8 cellular contexts compared by ENCODE assay signal in genomic region chr6:75204222-75204958, GRCh38. TPM values are rescaled to one million over a fixed set of nuclear protein-coding genes. Genes with fewer than 3 reads are reported as not detected.
DNase-seq lines count a peak whose midpoint lies in the region; ATAC-seq and TF ChIP-seq lines count a peak whose summit lies in the region.

No MANE protein-coding gene starts in this region.

- H3K4me3 ChIP-seq in GM08714 (ENCODE audit: low read length) (peak overlapping the region; percentile 4; the same call in 1 of the 2 replicates), MG63 (peak overlapping the region; percentile 73), dorsolateral prefrontal cortex (peak overlapping the region; percentile 22 to 70 (median 52))

- peak overlapping the region in 30 of 59 donors; percentile 2 to 73 (median 50) for H3K27ac ChIP-seq in dorsolateral prefrontal cortex

- peak; percentile 86 for DNase-seq in MG63
- peak; percentile 59 for DNase-seq in SKM-1 treated with dmso at 0.1 percent for 144 hours (lab: John Stamatoyannopoulos, UW; ENCODE audit: unreplicated experiment)
- DNase-seq in dorsolateral prefrontal cortex = peak in 8 of 10 donors; percentile 34 to 81 (median 71)
- peak; percentile 87 for DNase-seq in kidney glomerular epithelial cell (lab: John Stamatoyannopoulos, UW)
- peak; percentile 82 for DNase-seq in smooth muscle cell of the brain vasculature (ENCODE audit: low read depth, low spot score)
- DNase-seq in RKO (ENCODE audit: low spot score) = no peak

- H3K36me3 ChIP-seq in MG63 = no peaks in the 10 kb centered on the region

- peak; percentile 40 to 81 (median 70) for TF ChIP-seq CTCF in dorsolateral prefrontal cortex (IDR thresholded peaks at IDR 0.05 in 54 of 56, conservative IDR thresholded peaks at IDR 0.05 in 2 of 56; ENCODE audit: low read depth in 1 of 56, partially characterized antibody in 56 of 56)

- H3K27me3 ChIP-seq in MG63 (no peaks in the 10 kb centered on the region), dorsolateral prefrontal cortex (peaks cover 0 to 84% (median 53%) of the 10 kb centered on the region in 45 donors)

- H3K9me3 ChIP-seq in MG63 = no peaks in the 10 kb centered on the region

- ATAC-seq in GM18861 (IDR thresholded peaks at IDR 0.05; ENCODE audit: unreplicated experiment) = no peak

- intact Hi-C loops in dorsolateral prefrontal cortex (cut with DNase I) = loop anchor here (10.0 kb wide), 4 partner anchors 800 to 1350 kb away; no protein-coding TSS in a partner anchor

RNA-seq across cellular contexts. Expression of gene COL12A1, which starts 1.5 kb away (rescaled TPM):
- 37.5 and 50.4 TPM in 2 replicates for total RNA-seq in MG63 (2014; rRNA removed; shearing (Covaris generic); ENCODE audit: low replicate concordance)
- total RNA-seq in dorsolateral prefrontal cortex = 10 to 100 TPM in 104 of 120 experiments, 1 to 10 TPM in 16; 5.0 to 28.6 (median 14.1) TPM

RNA-seq across cellular contexts. Expression of gene COX7A2, which starts 39.2 kb away (rescaled TPM):
- 187 and 302 TPM in 2 replicates for total RNA-seq in MG63 (2014; rRNA removed; shearing (Covaris generic); ENCODE audit: low replicate concordance)
- total RNA-seq in dorsolateral prefrontal cortex = 100 to 1,000 TPM; 186 to 540 (median 369) TPM

Comparison
In these comparisons a context has a peak if more than half of its experiments do, and no peak if none do; other contexts are left out.
1. H3K4me3 ChIP-seq: peak in every context shown above with its lines; median percentile 73 in MG63; 52 in dorsolateral prefrontal cortex; 4 in GM08714.